In genomic region chr6:10404107-10404798, GRCh38 we compare ENCODE assay signal across 7 cellular contexts. TPM values are rescaled to one million over a fixed set of nuclear protein-coding genes. Genes with fewer than 3 reads are reported as not detected.
DNase-seq lines count a peak whose midpoint lies in the region; ATAC-seq, FAIRE-seq and TF ChIP-seq lines count a peak whose summit lies in the region.

No MANE protein-coding gene starts in this region.

- H3K9ac ChIP-seq in astrocyte (ENCODE audit: low read length), result peak overlapping the region; percentile 78

- H3K27ac ChIP-seq in astrocyte (ENCODE audit: low read depth, low read length), result peak overlapping the region; percentile 70
- peak overlapping the region; percentile 83 for H3K27ac ChIP-seq in hepatocyte
- peak overlapping the region; percentile 55 to 64 (median 60) for H3K27ac ChIP-seq in sigmoid colon

- no peak for FAIRE-seq in astrocyte (lab: Jason Lieb, UNC)

- H3K36me3 Mint-ChIP-seq in astrocyte (ENCODE audit: low read depth, unreplicated experiment), result no peaks in the 10 kb centered on the region

- peaks cover 4% of the 10 kb centered on the region for H3K9me3 Mint-ChIP-seq in astrocyte (ENCODE audit: unreplicated experiment)

- peak overlapping the region; percentile 94 for H3K27ac Mint-ChIP-seq in astrocyte (ENCODE audit: unreplicated experiment)

- no peak for TF ChIP-seq EP300 in sigmoid colon (IDR thresholded peaks at IDR 0.05)

- H3K9me3 ChIP-seq in astrocyte (ENCODE audit: insufficient read depth, low read depth, low read length), result no peaks in the 10 kb centered on the region
- no peaks in the 10 kb centered on the region for H3K9me3 ChIP-seq in hepatocyte (ENCODE audit: low read depth)
- H3K9me3 ChIP-seq in sigmoid colon, result peaks cover 0 to 4% (median 0%) of the 10 kb centered on the region in 4 donors

- no peaks in the 10 kb centered on the region for H3K9me2 ChIP-seq in hepatocyte (replicated peaks; ENCODE audit: insufficient read depth)

- peak overlapping the region; percentile 98 for H2AFZ ChIP-seq in astrocyte (ENCODE audit: low read depth, low read length)
- peak overlapping the region; percentile 65 for H2AFZ ChIP-seq in hepatocyte

- H3K4me1 ChIP-seq in astrocyte (ENCODE audit: insufficient read depth, low read length), result peaks cover 11% of the 10 kb centered on the region
- H3K4me1 ChIP-seq in hepatocyte (ENCODE audit: insufficient read depth), result peaks cover 19% of the 10 kb centered on the region
- H3K4me1 ChIP-seq in sigmoid colon, result peaks cover 0 to 17% (median 14%) of the 10 kb centered on the region in 4 donors

- peaks cover 79% of the 10 kb centered on the region for H3K27me3 Mint-ChIP-seq in astrocyte (ENCODE audit: low read depth, unreplicated experiment)

- intact Hi-C loops in sigmoid colon (cut with DNase I), result no loop called here

- TF ChIP-seq CTCF in astrocyte (IDR thresholded peaks at IDR 0.05; ENCODE audit: insufficient read depth, low read depth, low read length), result no peak
- peak; percentile 72 for TF ChIP-seq CTCF in hepatocyte (IDR thresholded peaks at IDR 0.05; ENCODE audit: poor library complexity)
- peak in 1 of 4 experiments; percentile 21 for TF ChIP-seq CTCF in sigmoid colon (IDR thresholded peaks at IDR 0.05)

- no peak for TF ChIP-seq POLR2A in sigmoid colon (IDR thresholded peaks at IDR 0.05)

- peaks cover 8% of the 10 kb centered on the region for H3K4me1 Mint-ChIP-seq in astrocyte (ENCODE audit: low read depth, unreplicated experiment)

- H3K27me3 ChIP-seq in astrocyte (ENCODE audit: insufficient read depth, low read length), result peaks cover 76% of the 10 kb centered on the region
- peaks cover 60% of the 10 kb centered on the region for H3K27me3 ChIP-seq in hepatocyte
- H3K27me3 ChIP-seq in sigmoid colon, result peaks cover 20 to 61% (median 40%) of the 10 kb centered on the region in 3 donors

- peak overlapping the region; percentile 88 for H3K4me3 Mint-ChIP-seq in astrocyte (ENCODE audit: unreplicated experiment)

- H3K4me3 ChIP-seq in astrocyte (ENCODE audit: insufficient read depth, low read depth, low read length) (peak overlapping the region; percentile 71), hepatocyte (peak overlapping the region; percentile 50), sigmoid colon (peak overlapping the region; percentile 34 to 57 (median 49))

- no peaks in the 10 kb centered on the region for H4K20me1 ChIP-seq in astrocyte (ENCODE audit: insufficient read depth, low read length)
- H4K20me1 ChIP-seq in hepatocyte (ENCODE audit: insufficient read depth, poor library complexity, severe bottlenecking), result no peaks in the 10 kb centered on the region

- ATAC-seq in GM18502 (IDR thresholded peaks at IDR 0.05; ENCODE audit: poor library complexity, unreplicated experiment) (peak; percentile 97), HG02884 (IDR thresholded peaks at IDR 0.05; ENCODE audit: unreplicated experiment) (peak; percentile 96)

- no peaks in the 10 kb centered on the region for H3K36me3 ChIP-seq in astrocyte (ENCODE audit: insufficient read depth, low read length)
- no peaks in the 10 kb centered on the region for H3K36me3 ChIP-seq in hepatocyte (replicated peaks; ENCODE audit: insufficient read depth, low read depth)
- H3K36me3 ChIP-seq in sigmoid colon, result no peaks in the 10 kb centered on the region

- H3K79me2 ChIP-seq in astrocyte (ENCODE audit: insufficient read depth, low read length) (no peaks in the 10 kb centered on the region), hepatocyte (peaks cover 46% of the 10 kb centered on the region)

- DNase-seq in NCI-H1694 (lab: John Stamatoyannopoulos, UW) (peak; percentile 97), T-helper 2 cell (peak; percentile 63 to 98 (median 78)), astrocyte (ENCODE audit: low read depth) (peak; percentile 77), hepatocyte (ENCODE audit: low spot score) (peak; percentile 99), sigmoid colon (peak; percentile 92)

- under 1% methylated on average over 40 of the region's 87 CpGs for WGBS in hepatocyte (ENCODE audit: low lambda C conversion rate, missing lambda C conversion rate)
- 1 to 2% methylated on average over 87 of the region's 87 CpGs for WGBS in sigmoid colon, 2 donors

- peak overlapping the region; percentile 95 for H3K4me2 ChIP-seq in astrocyte (ENCODE audit: low read length)
- peak overlapping the region; percentile 82 for H3K4me2 ChIP-seq in hepatocyte

RNA-seq across cellular contexts. Expression of gene TFAP2A, which starts 10.6 kb away (rescaled TPM):
- 2.1 and 6.6 TPM in 2 replicates for total RNA-seq in astrocyte
- total RNA-seq in hepatocyte, result 6.2 TPM in 2 replicates
- 14.9 and 17.5 TPM in 2 replicates for polyA plus RNA-seq in hepatocyte
- total RNA-seq in sigmoid colon, result under 1 TPM; 0.16 to 0.36 (median 0.27) TPM
- under 1 TPM in 1 of 3 donors, not detected in 2; 0.13 TPM for polyA plus RNA-seq in sigmoid colon

Comparison
In these comparisons a context has a peak if more than half of its experiments do, and no peak if none do; other contexts are left out.
1. Peak in every context shown above with its lines: DNase-seq, ATAC-seq, H3K4me3 ChIP-seq and H3K27ac ChIP-seq.